In the genomic region with DNA sequence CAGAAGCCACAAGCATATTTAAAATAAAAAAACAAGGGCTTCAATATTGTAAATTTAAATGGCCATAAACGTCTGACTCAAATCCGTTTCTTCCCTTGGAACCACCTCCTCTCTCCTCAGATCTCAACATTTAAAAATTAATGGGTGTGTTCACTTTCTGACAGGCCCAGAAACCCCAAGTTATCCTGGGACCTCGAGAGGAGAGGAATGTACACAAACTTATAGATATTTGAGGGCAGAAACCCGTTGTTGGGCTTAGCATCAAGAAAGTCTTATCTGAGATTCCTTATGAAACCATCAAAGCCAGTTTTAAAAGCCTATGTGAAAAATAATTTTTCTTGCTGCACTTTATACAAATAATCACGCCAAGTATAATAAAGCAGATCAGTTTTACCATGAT, we compare ENCODE assay signal across 18 cellular contexts.
"Had no signal": no experiment of that assay in that cellular context is flagged by ENCODE, and none has a peak within 500 bp of the region (broad histone marks: within the 10 kb centered on the region; RNA-seq: fewer than 3 reads in every experiment).

No MANE protein-coding gene starts in this region.

- FAIRE-seq: endometrium had no signal

- H3K9me3 ChIP-seq: suprapubic skin, vagina had no signal

- H3K27ac Mint-ChIP-seq: activated CD4-positive, alpha-beta T cell treated with anti-CD3 and anti-CD28 coated beads, Interleukin-2, amount 10 ng/mL, durations not matched to agents 24 days and 14 days; activated CD8-positive, alpha-beta T cell treated with anti-CD3 and anti-CD28 coated beads, Interleukin-2, amount 10 ng/mL, durations not matched to agents 7 days and 5 days; activated naive CD8-positive, alpha-beta T cell treated with anti-CD3 and anti-CD28 coated beads, Interleukin-2, amount 50 U/mL, for 24 hours; activated T-cell treated with anti-CD3 and anti-CD28 coated beads, Interleukin-2, amount 50 U/mL, for 24 hours; activated T-helper 2 cell treated with anti-CD3 and anti-CD28 coated beads, Interferon-gamma antibody, Interleukin-2, Interleukin-4, amounts not matched to agents 10 μg/mL and 5 μg/mL and 100 μg/mL, durations not matched to agents 14 hours and 24 hours and 36 hours; nephron; stimulated activated naive CD8-positive, alpha-beta T cell treated with anti-CD3 and anti-CD28 coated beads, Interleukin-15, amount 100 ng/mL, for 72 hours had no signal

- H3K4me1 ChIP-seq: suprapubic skin had no signal

- H3K27me3 ChIP-seq: suprapubic skin, vagina had no signal

- H3K9me3 Mint-ChIP-seq: activated naive CD8-positive, alpha-beta T cell treated with anti-CD3 and anti-CD28 coated beads, Interleukin-2, amount 50 U/mL, for 24 hours; activated T-helper 2 cell treated with anti-CD3 and anti-CD28 coated beads, Interferon-gamma antibody, Interleukin-2, Interleukin-4, amounts not matched to agents 10 μg/mL and 5 μg/mL and 100 μg/mL, durations not matched to agents 14 hours and 24 hours and 36 hours; central memory CD8-positive, alpha-beta T cell had no signal

- ATAC-seq: activated CD8-positive, alpha-beta T cell treated with anti-CD3 and anti-CD28 coated beads, Interleukin-2, amount 10 ng/mL, durations not matched to agents 7 days and 5 days; activated naive CD8-positive, alpha-beta T cell treated with anti-CD3 and anti-CD28 coated beads, Interleukin-2, amount 50 U/mL, for 24 hours; stimulated activated naive CD8-positive, alpha-beta T cell treated with anti-CD3 and anti-CD28 coated beads, Interleukin-15, amount 100 ng/mL, for 72 hours had no signal

- DNase-seq: activated CD4-positive, alpha-beta T cell treated with anti-CD3 and anti-CD28 coated beads, Interleukin-2, amount 10 ng/mL, durations not matched to agents 24 days and 14 days; activated CD8-positive, alpha-beta T cell treated with anti-CD3 and anti-CD28 coated beads, Interleukin-2, amount 10 ng/mL, durations not matched to agents 7 days and 5 days; activated naive CD4-positive, alpha-beta T cell treated with Interleukin-2 at 50 U/mL for 16 hours; activated naive CD8-positive, alpha-beta T cell treated with anti-CD3 and anti-CD28 coated beads, Interleukin-2, amount 50 U/mL, for 24 hours; activated T-cell treated with anti-CD3 and anti-CD28 coated beads, Interleukin-2, amount 50 U/mL, for 24 hours; mesendoderm; stimulated activated CD4-positive, alpha-beta T cell treated with anti-CD3 and anti-CD28 coated beads, Interleukin-15, amount 100 ng/mL, for 24 hours; stimulated activated CD4-positive, alpha-beta T cell treated with anti-CD3 and anti-CD28 coated beads, Interleukin-2, amount 100 ng/mL, for 48 hours; stimulated activated naive CD8-positive, alpha-beta T cell treated with anti-CD3 and anti-CD28 coated beads, Interleukin-15, amount 100 ng/mL, for 72 hours; T1000 had no signal

- H3K36me3 ChIP-seq: suprapubic skin, vagina had no signal

- H3K27me3 Mint-ChIP-seq: activated CD4-positive, alpha-beta T cell treated with anti-CD3 and anti-CD28 coated beads, Interleukin-2, amount 10 ng/mL, durations not matched to agents 24 days and 14 days; activated naive CD8-positive, alpha-beta T cell treated with anti-CD3 and anti-CD28 coated beads, Interleukin-2, amount 50 U/mL, for 24 hours; activated T-cell treated with anti-CD3 and anti-CD28 coated beads, Interleukin-2, amount 50 U/mL, for 24 hours; central memory CD8-positive, alpha-beta T cell; stimulated activated naive CD8-positive, alpha-beta T cell treated with anti-CD3 and anti-CD28 coated beads, Interleukin-15, amount 100 ng/mL, for 72 hours had no signal

- H3K4me3 Mint-ChIP-seq: activated CD4-positive, alpha-beta T cell treated with anti-CD3 and anti-CD28 coated beads, Interleukin-2, amount 10 ng/mL, durations not matched to agents 24 days and 14 days; activated CD8-positive, alpha-beta T cell treated with anti-CD3 and anti-CD28 coated beads, Interleukin-2, amount 10 ng/mL, durations not matched to agents 7 days and 5 days; activated naive CD8-positive, alpha-beta T cell treated with anti-CD3 and anti-CD28 coated beads, Interleukin-2, amount 50 U/mL, for 24 hours; activated T-cell treated with anti-CD3 and anti-CD28 coated beads, Interleukin-2, amount 50 U/mL, for 24 hours; central memory CD8-positive, alpha-beta T cell; nephron; stimulated activated naive CD8-positive, alpha-beta T cell treated with anti-CD3 and anti-CD28 coated beads, Interleukin-15, amount 100 ng/mL, for 72 hours had no signal

- H3K4me3 ChIP-seq: coronary artery, skin epidermis, suprapubic skin, vagina had no signal

- H3K27ac ChIP-seq: coronary artery, skin epidermis, suprapubic skin, vagina had no signal
